ENCODE assay signal across 17 cellular contexts in genomic region chr19:31266196-31266595, GRCh38.
DNase-seq lines count a peak whose midpoint lies in the region; TF ChIP-seq lines count a peak whose summit lies in the region.
"Had no signal": no experiment of that assay in that cellular context is flagged by ENCODE, and none has a peak within 500 bp of the region (broad histone marks: within the 10 kb centered on the region; RNA-seq: fewer than 3 reads in every experiment).

No MANE protein-coding gene starts in this region.

- H3K9me3 ChIP-seq in left ventricle myocardium inferior (replicated peaks) (no peaks in the 10 kb centered on the region), ovary (no peaks in the 10 kb centered on the region), sigmoid colon (no peaks in the 10 kb centered on the region)
- H3K9me3 ChIP-seq: A549; BLaER1 treated with 17β-estradiol and CSF1 and Interleukin-3, amounts not matched to agents 10 nM and 100 nM; Caco-2 had no signal

- DNase-seq in cardiac septum (ENCODE audit: low spot score) (peak; percentile 36), left ventricle myocardium inferior (no peak), ovary (peak in 3 of 5 donors; percentile 18 to 61 (median 42)), sigmoid colon (peak; percentile 22), MV-4-11 (lab: John Stamatoyannopoulos, UW) (no peak)
- no peak for DNase-seq in activated CD4-positive, alpha-beta T cell treated with anti-CD3 and anti-CD28 coated beads, Interleukin-2, amount 50 U/mL, for 1 hour
- DNase-seq: AML-193; Calu3; CD4-positive, alpha-beta T cell; CD8-positive, alpha-beta T cell; DMS79 treated with DMSO at 0.1 percent for 48 hours; GF-D8 had no signal

- TF ChIP-seq POLR2A in ovary (IDR thresholded peaks at IDR 0.05) (no peak), sigmoid colon (IDR thresholded peaks at IDR 0.05) (no peak)

- TF ChIP-seq CTCF in left ventricle myocardium inferior (IDR thresholded peaks at IDR 0.05; ENCODE audit: borderline replicate concordance) (no peak), ovary (IDR thresholded peaks at IDR 0.05) (no peak), sigmoid colon (IDR thresholded peaks at IDR 0.05) (no peak)

- H3K4me1 ChIP-seq in left ventricle myocardium inferior (peaks cover 6% of the 10 kb centered on the region), ovary (ENCODE audit: insufficient read depth) (peaks cover 7% of the 10 kb centered on the region), sigmoid colon (peaks cover 0 to 22% (median 21%) of the 10 kb centered on the region in 4 donors)
- H3K4me1 ChIP-seq: A549, Caco-2 had no signal

- H3K27ac ChIP-seq in left ventricle myocardium inferior (replicated peaks): no peak overlapping the region
- no peak overlapping the region for H3K27ac ChIP-seq in ovary
- H3K27ac ChIP-seq in sigmoid colon: no peak overlapping the region
- H3K27ac ChIP-seq: 22Rv1; A549; BLaER1 treated with 17β-estradiol and CSF1 and Interleukin-3, amounts not matched to agents 10 nM and 100 nM; C4-2B had no signal

- no peak for TF ChIP-seq EP300 in ovary (IDR thresholded peaks at IDR 0.05)
- no peak for TF ChIP-seq EP300 in sigmoid colon (IDR thresholded peaks at IDR 0.05)

- H3K27me3 ChIP-seq in left ventricle myocardium inferior (ENCODE audit: low read depth) (peaks cover 29% of the 10 kb centered on the region), ovary (no peaks in the 10 kb centered on the region), sigmoid colon (no peaks in the 10 kb centered on the region)
- H3K27me3 ChIP-seq: BLaER1 treated with 17β-estradiol and CSF1 and Interleukin-3, amounts not matched to agents 10 nM and 100 nM had no signal

- no peaks in the 10 kb centered on the region for H3K36me3 ChIP-seq in left ventricle myocardium inferior
- H3K36me3 ChIP-seq in ovary: no peaks in the 10 kb centered on the region
- no peaks in the 10 kb centered on the region for H3K36me3 ChIP-seq in sigmoid colon
- H3K36me3 ChIP-seq: BLaER1 treated with 17β-estradiol and CSF1 and Interleukin-3, amounts not matched to agents 10 nM and 100 nM had no signal

- 74 to 91% (median 76%) methylated on average over 4 of the region's 4 CpGs for WGBS in ovary, 3 donors
- WGBS in sigmoid colon, 2 donors: 81 to 84% methylated on average over 4 of the region's 4 CpGs

- intact Hi-C loops in cardiac septum (cut with DNase I): no loop called here
- intact Hi-C loops in left ventricle myocardium inferior (cut with micrococcal nuclease): no loop called here
- intact Hi-C loops in ovary (cut with DNase I): no loop called here
- intact Hi-C loops in sigmoid colon (cut with DNase I): no loop called here

- H3K4me3 ChIP-seq in left ventricle myocardium inferior: no peak overlapping the region
- H3K4me3 ChIP-seq in ovary: no peak overlapping the region
- no peak overlapping the region for H3K4me3 ChIP-seq in sigmoid colon
- H3K4me3 ChIP-seq: A549; BLaER1 treated with 17β-estradiol and CSF1 and Interleukin-3, amounts not matched to agents 10 nM and 100 nM had no signal

Comparison
In these comparisons a context has a peak if more than half of its experiments do, and no peak if none do; other contexts are left out.
1. DNase-seq: peak in cardiac septum (single experiment), ovary (3 of 5) and sigmoid colon (single experiment); none in left ventricle myocardium inferior (single experiment), activated CD4-positive, alpha-beta T cell treated with anti-CD3 and anti-CD28 coated beads, Interleukin-2, amount 50 U/mL, for 1 hour (single experiment) and MV-4-11 (single experiment).